ENCODE assay signal across 14 cellular contexts in genomic region chr12:95088339-95088738, GRCh38. TPM values are rescaled to one million over a fixed set of nuclear protein-coding genes. Genes with fewer than 3 reads are reported as not detected.
DNase-seq lines count a peak whose midpoint lies in the region; ATAC-seq and TF ChIP-seq lines count a peak whose summit lies in the region.
"Had no signal": no experiment of that assay in that cellular context is flagged by ENCODE, and none has a peak within 500 bp of the region (broad histone marks: within the 10 kb centered on the region; RNA-seq: fewer than 3 reads in every experiment).

No MANE protein-coding gene starts in this region.

- no peak overlapping the region for H3K4me3 Mint-ChIP-seq in activated B cell treated with CpG ODN at 0.5 μM for 24 hours
- H3K4me3 Mint-ChIP-seq: memory B cell; T-helper 2 cell treated with Interferon-gamma antibody and Interleukin-4, amounts not matched to agents 5 μg/mL and 100 μg/mL, for 36 hours had no signal

- CTCF ChIA-PET in activated B cell treated with CpG ODN at 0.5 μM for 24 hours (lab: Charles Lee): no interaction called here

- DNase-seq in activated B cell treated with CpG ODN at 0.5 μM for 24 hours (no peak), D341Med (ENCODE audit: low spot score) (no peak), NCI-H2227 treated with DMSO at 0.1 percent for 48 hours (lab: John Stamatoyannopoulos, UW) (no peak), coronary artery (ENCODE audit: low spot score) (no peak)
- no peak for DNase-seq in stimulated activated CD4-positive, alpha-beta T cell treated with anti-CD3 and anti-CD28 coated beads, Interleukin-15, amount 100 ng/mL, for 24 hours
- DNase-seq: activated CD4-positive, alpha-beta T cell treated with anti-CD3 and anti-CD28 coated beads, Interleukin-2, amount 50 U/mL, for 4 hours; activated effector memory CD4-positive, alpha-beta T cell treated with Interleukin-2 at 50 U/mL for 16 hours; DMS79 treated with DMSO at 0.1 percent for 48 hours; NCI-H446 treated with DMSO at 0.1 percent for 48 hours had no signal

- intact Hi-C loops in activated B cell treated with CpG ODN at 0.5 μM for 24 hours (cut with micrococcal nuclease): no loop called here

- TF ChIP-seq CTCF in activated B cell treated with CpG ODN at 0.5 μM for 24 hours (IDR thresholded peaks at IDR 0.05) (no peak), coronary artery (IDR thresholded peaks at IDR 0.05) (no peak)

- no peak overlapping the region for H3K27ac ChIP-seq in coronary artery

- peaks cover 5% of the 10 kb centered on the region for H3K36me3 Mint-ChIP-seq in activated B cell treated with CpG ODN at 0.5 μM for 24 hours (ENCODE audit: low read depth)
- H3K36me3 Mint-ChIP-seq: memory B cell had no signal

- no peak overlapping the region for H3K27ac Mint-ChIP-seq in activated B cell treated with CpG ODN at 0.5 μM for 24 hours
- H3K27ac Mint-ChIP-seq: memory B cell; T-helper 2 cell treated with Interferon-gamma antibody and Interleukin-4, amounts not matched to agents 5 μg/mL and 100 μg/mL, for 36 hours had no signal

- ATAC-seq in GM18519 (IDR thresholded peaks at IDR 0.05; ENCODE audit: low FRiP score, unreplicated experiment): peak; percentile 56
- peak; percentile 84 for ATAC-seq in GM21576 (IDR thresholded peaks at IDR 0.05; ENCODE audit: unreplicated experiment)
- peak; percentile 54 for ATAC-seq in HG03135 (IDR thresholded peaks at IDR 0.05; ENCODE audit: unreplicated experiment)
- ATAC-seq in activated B cell treated with CpG ODN at 0.5 μM for 24 hours (ENCODE audit: low read depth): peak; percentile 40

- no peaks in the 10 kb centered on the region for H3K9me3 Mint-ChIP-seq in activated B cell treated with CpG ODN at 0.5 μM for 24 hours
- H3K9me3 Mint-ChIP-seq: memory B cell; T-helper 2 cell treated with Interferon-gamma antibody and Interleukin-4, amounts not matched to agents 5 μg/mL and 100 μg/mL, for 36 hours had no signal

- POLR2A ChIA-PET in activated B cell treated with CpG ODN at 0.5 μM for 24 hours (lab: Charles Lee): no interaction called here

- H3K27me3 Mint-ChIP-seq in activated B cell treated with CpG ODN at 0.5 μM for 24 hours: no peaks in the 10 kb centered on the region

- H3K4me1 Mint-ChIP-seq in activated B cell treated with CpG ODN at 0.5 μM for 24 hours: peaks cover 10% of the 10 kb centered on the region
- H3K4me1 Mint-ChIP-seq: memory B cell had no signal

- no peak overlapping the region for H3K4me3 ChIP-seq in coronary artery

RNA-seq across cellular contexts. Expression of gene NR2C1, which starts 14.9 kb away (rescaled TPM):
- 28.3 and 30.8 TPM in 2 replicates for total RNA-seq in activated B cell treated with CpG ODN at 0.5 μM for 24 hours
